1 cellular context compared by ENCODE assay signal in genomic region chr2:219207884-219208740, GRCh38.
A peak's percentile ranks its signal among the peaks of the same experiment; 100 is the strongest.
TF ChIP-seq lines count a peak whose summit lies in the region.

No MANE protein-coding gene starts in this region.

TF ChIP-seq in HepG2, 621 proteins besides CTCF, POLR2A, EP300 and RAD21 (continued from another document and continues in another):
- TF ChIP-seq RARA (CRISPR knock-in tag; IDR thresholded peaks at IDR 0.05) (peak; percentile 81), LCORL (IDR thresholded peaks at IDR 0.05) (no peak), LCORL (CRISPR knock-in tag; IDR thresholded peaks at IDR 0.05) (peak; percentile 91), ZNF781 (CRISPR knock-in tag; IDR thresholded peaks at IDR 0.05; ENCODE audit: borderline replicate concordance, not compliant biosample characterization) (no peak), ZNF350 (CRISPR knock-in tag; IDR thresholded peaks at IDR 0.05; ENCODE audit: borderline replicate concordance, low read depth) (peak; percentile 89), AKAP8 (CRISPR knock-in tag; IDR thresholded peaks at IDR 0.05) (0 out of 2 replicates have a peak, but pooled peaks have one; percentile 40), CBFB (CRISPR knock-in tag; IDR thresholded peaks at IDR 0.05) (peak; percentile 30; the same call in 1 of the 2 replicates), ZBTB20 (CRISPR knock-in tag; IDR thresholded peaks at IDR 0.05; ENCODE audit: borderline replicate concordance, low read depth) (0 out of 2 replicates have a peak, but pooled peaks have one; percentile 33), ZNF784 (CRISPR knock-in tag; IDR thresholded peaks at IDR 0.05; ENCODE audit: borderline replicate concordance) (peak; percentile 65; the same call in 1 of the 2 replicates), ZNF772 (CRISPR knock-in tag; IDR thresholded peaks at IDR 0.05) (0 out of 2 replicates have a peak, but pooled peaks have one; percentile 22), MTA1 (CRISPR knock-in tag; IDR thresholded peaks at IDR 0.05; ENCODE audit: borderline replicate concordance) (peak; percentile 82), FOSL1 (CRISPR knock-in tag; IDR thresholded peaks at IDR 0.05; ENCODE audit: borderline replicate concordance) (no peak), HMG20A (CRISPR knock-in tag; IDR thresholded peaks at IDR 0.05; ENCODE audit: borderline replicate concordance) (peak; percentile 78; the same call in 1 of the 2 replicates), ZNF207 (IDR thresholded peaks at IDR 0.05; ENCODE audit: borderline replicate concordance) (no peak), ZMYM2 (CRISPR knock-in tag; IDR thresholded peaks at IDR 0.05) (0 out of 2 replicates have a peak, but pooled peaks have one; percentile 15), ZFY (CRISPR knock-in tag; IDR thresholded peaks at IDR 0.05) (peak; percentile 49), CERS6 (CRISPR knock-in tag; IDR thresholded peaks at IDR 0.05) (no peak), XRCC5 (optimal IDR thresholded peaks at IDR 0.05; ENCODE audit: low read length) (peak; percentile 48), PAXIP1 (CRISPR knock-in tag; conservative IDR thresholded peaks at IDR 0.05) (peak; percentile 97), SOX5 (CRISPR knock-in tag; IDR thresholded peaks at IDR 0.05; ENCODE audit: borderline replicate concordance) (peak; percentile 77; the same call in 1 of the 2 replicates), HNRNPL (IDR thresholded peaks at IDR 0.05; ENCODE audit: low read depth, low read length) (peak; percentile 76; the same call in 1 of the 2 replicates), CENPX (CRISPR knock-in tag; IDR thresholded peaks at IDR 0.05) (no peak), PATZ1 (CRISPR knock-in tag; IDR thresholded peaks at IDR 0.05) (peak; percentile 75), JUN (CRISPR knock-in tag; IDR thresholded peaks at IDR 0.05) (0 out of 2 replicates have a peak, but pooled peaks have one; percentile 60), TAF1 (CRISPR knock-in tag; IDR thresholded peaks at IDR 0.05) (peak; percentile 49), THAP9 (CRISPR knock-in tag; IDR thresholded peaks at IDR 0.05; ENCODE audit: borderline replicate concordance) (peak; percentile 67; the same call in 1 of the 2 replicates), TMF1 (CRISPR knock-in tag; IDR thresholded peaks at IDR 0.05; ENCODE audit: low read depth) (0 out of 2 replicates have a peak, but pooled peaks have one; percentile 18), FIP1L1 (IDR thresholded peaks at IDR 0.05; ENCODE audit: borderline replicate concordance, insufficient read depth, low read depth, low read length) (no peak), ZNF788 (CRISPR knock-in tag; IDR thresholded peaks at IDR 0.05; ENCODE audit: borderline replicate concordance) (peak; percentile 56; the same call in 1 of the 2 replicates), KMT2B (CRISPR knock-in tag; IDR thresholded peaks at IDR 0.05) (peak; percentile 49; the same call in 1 of the 2 replicates), MIXL1 (CRISPR knock-in tag; IDR thresholded peaks at IDR 0.05) (peak; percentile 66; the same call in 1 of the 2 replicates), ZNF3 (CRISPR knock-in tag; IDR thresholded peaks at IDR 0.05) (no peak), ZBTB38 (CRISPR knock-in tag; IDR thresholded peaks at IDR 0.05) (peak; percentile 60), DPF2 (CRISPR knock-in tag; IDR thresholded peaks at IDR 0.05; ENCODE audit: borderline replicate concordance, low read depth) (peak; percentile 75; the same call in 1 of the 2 replicates), ZNF691 (CRISPR knock-in tag; IDR thresholded peaks at IDR 0.05; ENCODE audit: borderline replicate concordance, low read depth) (peak; percentile 94), ELF3 (CRISPR knock-in tag; IDR thresholded peaks at IDR 0.05) (peak; percentile 72; the same call in 1 of the 2 replicates), AFF4 (CRISPR knock-in tag; IDR thresholded peaks at IDR 0.05) (peak; percentile 24; the same call in 1 of the 2 replicates), GATA4 (IDR thresholded peaks at IDR 0.05; ENCODE audit: borderline replicate concordance, low read depth) (0 out of 2 replicates have a peak, but pooled peaks have one; percentile 29), CHD4 (IDR thresholded peaks at IDR 0.05; ENCODE audit: borderline replicate concordance, low read length) (peak; percentile 30; the same call in 1 of the 2 replicates), ZMYM3 (CRISPR knock-in tag; IDR thresholded peaks at IDR 0.05) (peak; percentile 29), ZBTB1 (CRISPR knock-in tag; IDR thresholded peaks at IDR 0.05; ENCODE audit: borderline replicate concordance) (no peak), MZF1 (CRISPR knock-in tag; IDR thresholded peaks at IDR 0.05; ENCODE audit: borderline replicate concordance) (0 out of 2 replicates have a peak, but pooled peaks have one; percentile 34), PRDM10 (CRISPR knock-in tag; IDR thresholded peaks at IDR 0.05; ENCODE audit: low read depth) (peak; percentile 94), ZBTB7A (CRISPR knock-in tag; IDR thresholded peaks at IDR 0.05) (peak; percentile 93), CBX1 (IDR thresholded peaks at IDR 0.05; ENCODE audit: low read depth) (peak; percentile 9)
